Comparison of ENCODE assay signal across 7 cellular contexts in the genomic region with DNA sequence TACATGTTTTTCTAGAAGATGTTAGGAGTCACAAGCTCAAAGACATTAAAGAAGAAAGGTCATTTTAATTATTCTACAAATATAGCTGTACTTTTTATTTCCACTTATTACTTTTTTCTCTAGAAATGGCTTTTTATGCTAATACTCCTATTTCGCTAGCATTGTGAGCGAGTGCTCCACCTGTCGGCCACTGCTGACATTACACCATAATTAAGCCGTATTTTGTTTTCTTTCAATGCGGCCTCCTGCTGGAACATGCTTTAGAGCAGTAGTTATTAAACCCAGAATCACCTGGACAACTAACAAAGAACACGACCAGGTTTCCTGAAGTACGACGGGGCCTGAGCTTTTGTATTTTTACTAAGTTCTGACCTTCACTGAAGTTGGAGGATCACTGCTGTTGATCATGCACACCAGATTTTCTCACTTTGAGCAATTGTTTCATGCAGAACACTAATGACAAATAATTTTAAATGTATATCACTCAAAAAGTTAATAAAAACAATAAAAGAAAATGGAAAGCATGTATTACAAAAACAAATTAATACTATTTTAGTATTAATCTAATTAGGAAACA.
DNase-seq lines count a peak whose midpoint lies in the region; ATAC-seq and TF ChIP-seq lines count a peak whose summit lies in the region.

No MANE protein-coding gene starts in this region.

- no peak for ATAC-seq in DND-41 (ENCODE audit: insufficient read depth, low read depth)
- peak; percentile 71 for ATAC-seq in GM21381 (IDR thresholded peaks at IDR 0.05; ENCODE audit: unreplicated experiment)

- H3K27me3 ChIP-seq in DND-41 (ENCODE audit: insufficient read depth, low read length, poor library complexity) (peaks cover 4% of the 10 kb centered on the region), ovary (no peaks in the 10 kb centered on the region)

- H3K36me3 ChIP-seq in DND-41 (ENCODE audit: insufficient read depth, low read length) (no peaks in the 10 kb centered on the region), ovary (no peaks in the 10 kb centered on the region)

- H3K4me3 Mint-ChIP-seq in activated CD4-positive, alpha-beta T cell treated with anti-CD3 and anti-CD28 coated beads, Interleukin-2, amount 10 ng/mL, durations not matched to agents 24 days and 14 days: no peak overlapping the region

- H3K36me3 Mint-ChIP-seq in activated CD4-positive, alpha-beta T cell treated with anti-CD3 and anti-CD28 coated beads, Interleukin-2, amount 10 ng/mL, durations not matched to agents 24 days and 14 days (ENCODE audit: low read depth): no peaks in the 10 kb centered on the region

- H3K4me3 ChIP-seq in DND-41 (ENCODE audit: low read depth in 1 of 2, low read length in 2 of 2): no peak overlapping the region
- no peak overlapping the region for H3K4me3 ChIP-seq in ovary

- H3K9me3 ChIP-seq in DND-41 (ENCODE audit: insufficient read depth, low read length, severe bottlenecking) (no peaks in the 10 kb centered on the region), ovary (no peaks in the 10 kb centered on the region)

- no peaks in the 10 kb centered on the region for H3K9me3 Mint-ChIP-seq in activated CD4-positive, alpha-beta T cell treated with anti-CD3 and anti-CD28 coated beads, Interleukin-2, amount 10 ng/mL, durations not matched to agents 24 days and 14 days

- intact Hi-C loops in activated CD4-positive, alpha-beta T cell treated with anti-CD3 and anti-CD28 coated beads, Interleukin-2, amount 10 ng/mL, durations not matched to agents 24 days and 14 days (cut with micrococcal nuclease): loop anchor here (1.0 to 10.0 kb wide), 2 partner anchors 296 to 508 kb away; no protein-coding TSS in a partner anchor
- intact Hi-C loops in ovary (cut with DNase I): no loop called here

- no peaks in the 10 kb centered on the region for H3K79me2 ChIP-seq in DND-41 (ENCODE audit: insufficient read depth, low read length)

- H3K4me1 Mint-ChIP-seq in activated CD4-positive, alpha-beta T cell treated with anti-CD3 and anti-CD28 coated beads, Interleukin-2, amount 10 ng/mL, durations not matched to agents 24 days and 14 days: no peaks in the 10 kb centered on the region

- DNase-seq in DND-41 (peak; percentile 45), NCI-H146 (lab: John Stamatoyannopoulos, UW) (peak; percentile 89), fibroblast of gingiva (ENCODE audit: low read depth) (peak; percentile 37), ovary (peak in 4 of 5 donors; percentile 9 to 38 (median 34)), NCI-H187 (lab: John Stamatoyannopoulos, UW) (no peak)
- DNase-seq in activated CD4-positive, alpha-beta T cell treated with anti-CD3 and anti-CD28 coated beads, Interleukin-2, amount 10 ng/mL, durations not matched to agents 24 days and 14 days: peak; percentile 76

- no peak overlapping the region for H2AFZ ChIP-seq in DND-41 (ENCODE audit: low read depth, low read length)

- TF ChIP-seq EP300 in ovary (IDR thresholded peaks at IDR 0.05): no peak

- H3K9ac ChIP-seq in DND-41 (ENCODE audit: low read depth, low read length): no peak overlapping the region

- no peak for TF ChIP-seq POLR2A in ovary (IDR thresholded peaks at IDR 0.05)

- H3K27ac Mint-ChIP-seq in activated CD4-positive, alpha-beta T cell treated with anti-CD3 and anti-CD28 coated beads, Interleukin-2, amount 10 ng/mL, durations not matched to agents 24 days and 14 days: no peak overlapping the region

- WGBS in ovary, 3 donors: 2 to 3% (median 3%) methylated on average over 8 of the region's 8 CpGs

- no peaks in the 10 kb centered on the region for H4K20me1 ChIP-seq in DND-41 (ENCODE audit: insufficient read depth, low read length)

- H3K4me2 ChIP-seq in DND-41 (ENCODE audit: insufficient read depth, low read length): no peak overlapping the region

- H3K27ac ChIP-seq in DND-41 (ENCODE audit: low read length) (no peak overlapping the region), ovary (no peak overlapping the region)

- no peaks in the 10 kb centered on the region for H3K4me1 ChIP-seq in DND-41 (ENCODE audit: insufficient read depth, low read length)
- no peaks in the 10 kb centered on the region for H3K4me1 ChIP-seq in ovary (ENCODE audit: insufficient read depth)

- H3K27me3 Mint-ChIP-seq in activated CD4-positive, alpha-beta T cell treated with anti-CD3 and anti-CD28 coated beads, Interleukin-2, amount 10 ng/mL, durations not matched to agents 24 days and 14 days: no peaks in the 10 kb centered on the region

- peak; percentile 91 for TF ChIP-seq CTCF in DND-41 (IDR thresholded peaks at IDR 0.05; ENCODE audit: borderline replicate concordance, extremely low read depth, low read length, poor library complexity, severe bottlenecking)
- peak; percentile 23 to 49 (median 31) for TF ChIP-seq CTCF in ovary (IDR thresholded peaks at IDR 0.05)

Comparison
In these comparisons a context has a peak if more than half of its experiments do, and no peak if none do; other contexts are left out.
1. DNase-seq: peak in DND-41 (single experiment), NCI-H146 (single experiment), activated CD4-positive, alpha-beta T cell treated with anti-CD3 and anti-CD28 coated beads, Interleukin-2, amount 10 ng/mL, durations not matched to agents 24 days and 14 days (single experiment), fibroblast of gingiva (single experiment) and ovary (4 of 5); none in NCI-H187 (0 of 2).